Comparison of ENCODE assay signal across 10 cellular contexts in the genomic region with DNA sequence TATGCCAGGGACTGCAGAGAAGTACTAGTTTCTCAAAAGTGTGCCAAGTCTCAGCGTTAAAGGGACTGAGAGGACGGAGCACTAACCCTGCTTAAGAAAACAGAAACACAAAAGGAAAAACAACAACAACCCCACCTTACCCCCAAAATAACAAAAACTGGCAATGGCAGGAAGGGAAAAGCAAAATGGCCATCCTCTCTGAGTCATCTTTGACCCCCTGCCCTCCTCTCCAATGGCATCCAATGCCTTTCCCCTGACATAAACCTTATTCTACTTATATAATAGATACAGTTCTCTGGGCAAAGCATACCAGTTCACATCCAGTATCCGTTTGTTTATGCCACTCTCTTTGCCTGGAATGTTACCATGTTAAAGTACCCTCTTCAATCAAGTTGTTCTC. TPM values are rescaled to one million over a fixed set of nuclear protein-coding genes. Genes with fewer than 3 reads are reported as not detected.
A peak's percentile ranks its signal among the peaks of the same experiment; 100 is the strongest.
DNase-seq lines count a peak whose midpoint lies in the region; ATAC-seq and TF ChIP-seq lines count a peak whose summit lies in the region.
"Had no signal": no experiment of that assay in that cellular context is flagged by ENCODE, and none has a peak within 500 bp of the region (broad histone marks: within the 10 kb centered on the region; RNA-seq: fewer than 3 reads in every experiment).

No MANE protein-coding gene starts in this region.

- H3K4me1 Mint-ChIP-seq in IgD-negative memory B cell, result peaks cover 14 to 45% (median 38%) of the 10 kb centered on the region in 3 donors

- peaks cover 24% of the 10 kb centered on the region for H3K4me1 ChIP-seq in muscle layer of colon (ENCODE audit: insufficient read depth, low read length)

- peak overlapping the region; percentile 95 to 100 (median 96) for H3K4me3 Mint-ChIP-seq in IgD-negative memory B cell

- DNase-seq in COLO829 (ENCODE audit: low spot score), result peak; percentile 27
- peak; percentile 27 for DNase-seq in astrocyte of the spinal cord (ENCODE audit: low read depth, low spot score)
- DNase-seq in NCI-H82 treated with DMSO at 0.1 percent for 48 hours (lab: John Stamatoyannopoulos, UW; ENCODE audit: unreplicated experiment), result no peak
- DNase-seq in cerebellum (ENCODE audit: low spot score), result no peak
- no peak for DNase-seq in stimulated activated CD4-positive, alpha-beta T cell treated with anti-CD3 and anti-CD28 coated beads, Interleukin-2, amount 100 ng/mL, for 24 hours
- DNase-seq: kidney glomerular epithelial cell, NCI-H82 had no signal

- no peaks in the 10 kb centered on the region for H3K36me3 ChIP-seq in muscle layer of colon (ENCODE audit: insufficient read depth, low read length)

- in situ Hi-C loops in astrocyte of the spinal cord (cut with HindIII; ENCODE audit: low sequenced_read_pairs), result no loop called here

- no peaks in the 10 kb centered on the region for H3K27me3 Mint-ChIP-seq in IgD-negative memory B cell

- peaks cover 10% of the 10 kb centered on the region for H3K36me3 Mint-ChIP-seq in IgD-negative memory B cell

- no peaks in the 10 kb centered on the region for H3K9me3 ChIP-seq in muscle layer of colon (ENCODE audit: low read length)

- H3K9me3 Mint-ChIP-seq in IgD-negative memory B cell, result no peaks in the 10 kb centered on the region

- TF ChIP-seq CTCF in astrocyte of the spinal cord (IDR thresholded peaks at IDR 0.05; ENCODE audit: low read depth, low read length), result no peak

- no peak for ATAC-seq in GM18511 (IDR thresholded peaks at IDR 0.05; ENCODE audit: unreplicated experiment)

- H3K27ac Mint-ChIP-seq in IgD-negative memory B cell, result peak overlapping the region in 2 of 3 donors; percentile 92 to 99

- H3K4me3 ChIP-seq in astrocyte of the spinal cord (ENCODE audit: low read depth, low read length) (peak overlapping the region; percentile 5), muscle layer of colon (ENCODE audit: low read depth in 1 of 2, low read length in 2 of 2) (peak overlapping the region; percentile 82 to 100)

- no peak overlapping the region for H3K9ac ChIP-seq in muscle layer of colon (ENCODE audit: low read length)

- no peaks in the 10 kb centered on the region for H3K27me3 ChIP-seq in muscle layer of colon (ENCODE audit: control insufficient read depth in 1 of 2, insufficient read depth in 2 of 2, low read length in 2 of 2)

- no peak overlapping the region for H3K27ac ChIP-seq in muscle layer of colon (ENCODE audit: low read depth, low read length)

RNA-seq across cellular contexts. Expression of a gene that starts 1.6 kb away (rescaled TPM):
- 32.5 TPM for polyA plus RNA-seq in IgD-negative memory B cell
- total RNA-seq in cerebellum, result 9.3 TPM

Comparison
In these comparisons a context has a peak if more than half of its experiments do, and no peak if none do; other contexts are left out.
1. DNase-seq: peak in COLO829 (single experiment) and astrocyte of the spinal cord (single experiment); none in NCI-H82 treated with DMSO at 0.1 percent for 48 hours (single experiment), cerebellum (single experiment) and stimulated activated CD4-positive, alpha-beta T cell treated with anti-CD3 and anti-CD28 coated beads, Interleukin-2, amount 100 ng/mL, for 24 hours (0 of 2).